ENCODE assay signal across 15 cellular contexts in genomic region chr21:31266241-31266640, GRCh38.
"Had no signal": no experiment of that assay in that cellular context is flagged by ENCODE, and none has a peak within 500 bp of the region (broad histone marks: within the 10 kb centered on the region; RNA-seq: fewer than 3 reads in every experiment).

No MANE protein-coding gene starts in this region.

- H3K27ac Mint-ChIP-seq: activated naive CD8-positive, alpha-beta T cell treated with anti-CD3 and anti-CD28 coated beads, Interleukin-2, amount 10 ng/mL, durations not matched to agents 7 days and 5 days; activated T-helper 1 cell treated with anti-CD3 and anti-CD28 coated beads, Interleukin-12 subunit alpha, Interleukin-12 subunit beta, Interleukin-2, Interleukin-4 antibody, amounts not matched to agents 30 ng/mL and 10 ng/mL and 1 ng/mL, durations not matched to agents 14 hours and 24 hours and 36 hours; mesothelial cell of epicardium had no signal

- ATAC-seq: esophagus mucosa; lower lobe of right lung; psoas muscle; stimulated activated naive CD8-positive, alpha-beta T cell treated with anti-CD3 and anti-CD28 coated beads, Interleukin-15, Interleukin-2, amounts not matched to agents 100 U/mL and 50 U/mL, for 24 hours had no signal

- H3K27me3 Mint-ChIP-seq: activated naive CD8-positive, alpha-beta T cell treated with anti-CD3 and anti-CD28 coated beads, Interleukin-2, amount 10 ng/mL, durations not matched to agents 7 days and 5 days had no signal

- H3K4me3 Mint-ChIP-seq: activated T-helper 1 cell treated with anti-CD3 and anti-CD28 coated beads, Interleukin-12 subunit alpha, Interleukin-12 subunit beta, Interleukin-2, Interleukin-4 antibody, amounts not matched to agents 30 ng/mL and 10 ng/mL and 1 ng/mL, durations not matched to agents 14 hours and 24 hours and 36 hours; mesothelial cell of epicardium had no signal

- DNase-seq: activated CD4-positive, alpha-beta T cell treated with anti-CD3 and anti-CD28 coated beads, Interleukin-2, amount 50 U/mL, for 48 hours; activated naive CD8-positive, alpha-beta T cell treated with anti-CD3 and anti-CD28 coated beads, Interleukin-2, amount 10 ng/mL, durations not matched to agents 7 days and 5 days; effector CD8-positive, alpha-beta T cell; lower lobe of right lung; psoas muscle; right cardiac atrium; stimulated activated naive CD8-positive, alpha-beta T cell treated with anti-CD3 and anti-CD28 coated beads, Interleukin-15, Interleukin-2, amounts not matched to agents 100 U/mL and 50 U/mL, for 24 hours; transverse colon had no signal

- H3K9me3 Mint-ChIP-seq: activated T-helper 1 cell treated with anti-CD3 and anti-CD28 coated beads, Interleukin-12 subunit alpha, Interleukin-12 subunit beta, Interleukin-2, Interleukin-4 antibody, amounts not matched to agents 30 ng/mL and 10 ng/mL and 1 ng/mL, durations not matched to agents 14 hours and 24 hours and 36 hours; mesothelial cell of epicardium; nephron had no signal

- H3K27ac ChIP-seq: ascending aorta, hepatocyte, lower lobe of right lung, psoas muscle, skin epidermis, transverse colon had no signal
